8 cellular contexts compared by ENCODE assay signal in the genomic region with DNA sequence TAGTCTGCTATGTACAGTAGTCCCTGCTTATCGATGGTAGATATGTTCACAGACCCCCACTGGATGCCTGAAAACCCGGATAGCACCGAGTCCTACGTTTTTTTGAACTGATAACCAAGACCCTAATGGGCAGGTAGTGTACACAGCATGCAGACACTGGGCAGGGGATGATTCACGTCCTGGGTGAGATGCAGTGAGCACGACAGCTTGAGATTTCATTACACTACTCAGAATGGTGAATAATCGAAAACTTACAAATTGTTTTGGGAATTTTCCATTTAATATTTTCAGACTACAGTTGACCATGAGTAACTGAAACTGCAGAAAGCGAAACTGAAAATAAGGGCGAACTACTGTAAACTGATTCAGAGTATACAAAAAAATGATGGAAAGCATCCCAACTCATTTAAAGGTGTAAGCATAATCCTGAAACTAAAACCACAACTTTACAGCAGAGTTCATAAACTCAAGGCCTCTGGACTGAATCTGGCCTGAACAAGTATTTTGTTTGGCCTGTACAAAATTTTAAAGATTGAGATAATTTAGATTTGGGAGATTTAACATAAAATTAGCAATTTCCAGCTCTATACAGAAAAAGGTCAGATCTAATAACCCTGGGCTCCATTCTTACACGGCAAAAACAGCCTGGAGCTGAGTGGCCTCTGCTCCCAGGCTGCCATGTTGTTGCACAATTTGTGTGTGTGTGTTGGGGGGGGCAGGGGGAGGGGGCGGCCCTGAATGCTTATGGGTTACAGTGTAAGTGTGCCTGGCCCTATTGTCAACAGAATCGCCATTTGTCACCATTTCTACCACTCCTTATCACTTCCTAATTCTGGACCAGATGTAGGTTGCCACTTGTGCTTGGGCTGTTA. TPM values are rescaled to one million over a fixed set of nuclear protein-coding genes. Genes with fewer than 3 reads are reported as not detected.
DNase-seq lines count a peak whose midpoint lies in the region; ATAC-seq lines count a peak whose summit lies in the region.

No MANE protein-coding gene starts in this region.

- H3K27me3 Mint-ChIP-seq in naive thymus-derived CD4-positive, alpha-beta T cell = no peaks in the 10 kb centered on the region

- POLR2A ChIA-PET in naive thymus-derived CD4-positive, alpha-beta T cell (lab: Charles Lee) = no interaction called here

- intact Hi-C loops in naive thymus-derived CD4-positive, alpha-beta T cell (cut with micrococcal nuclease) = loop anchor here (1.0 to 5.0 kb wide), 3 partner anchors 9 to 37 kb away; a partner anchor contains a TSS

- H3K9me3 Mint-ChIP-seq in naive thymus-derived CD4-positive, alpha-beta T cell = peaks cover 0 to 1% (median 0%) of the 10 kb centered on the region in 11 donors

- H3K4me3 Mint-ChIP-seq in naive thymus-derived CD4-positive, alpha-beta T cell = peak overlapping the region; percentile 75 to 88 (median 84)

- no peaks in the 10 kb centered on the region for H3K9me3 ChIP-seq in naive thymus-derived CD4-positive, alpha-beta T cell (ENCODE audit: control insufficient read depth in 2 of 3, low read length in 3 of 3)

- peak overlapping the region; percentile 21 for H3K4me3 ChIP-seq in naive thymus-derived CD4-positive, alpha-beta T cell (ENCODE audit: low read length)

- DNase-seq in activated naive CD4-positive, alpha-beta T cell treated with Interleukin-2 at 50 U/mL for 16 hours = peak; percentile 55
- DNase-seq in activated naive CD4-positive, alpha-beta T cell (lab: John Stamatoyannopoulos, UW) = no peak
- DNase-seq in SW 1271 (lab: John Stamatoyannopoulos, UW) = peak; percentile 25 to 76
- peak; percentile 43 to 55 for DNase-seq in dermis microvascular lymphatic vessel endothelial cell (ENCODE audit: low read depth in 2 of 2)
- peak in 5 of 9 donors; percentile 5 to 37 (median 16) for DNase-seq in naive thymus-derived CD4-positive, alpha-beta T cell
- no peak for DNase-seq in SKM-1 (lab: John Stamatoyannopoulos, UW; ENCODE audit: unreplicated experiment)
- DNase-seq in occipital lobe (lab: John Stamatoyannopoulos, UW) = no peak
- DNase-seq in NCI-H524 (lab: John Stamatoyannopoulos, UW) = no peak

- peak; percentile 60 for ATAC-seq in naive thymus-derived CD4-positive, alpha-beta T cell

- peaks cover 10 to 33% (median 25%) of the 10 kb centered on the region in 7 donors for H3K4me1 Mint-ChIP-seq in naive thymus-derived CD4-positive, alpha-beta T cell

- peaks cover 0 to 7% (median 5%) of the 10 kb centered on the region in 5 donors for H3K36me3 Mint-ChIP-seq in naive thymus-derived CD4-positive, alpha-beta T cell

- no peaks in the 10 kb centered on the region for H3K27me3 ChIP-seq in naive thymus-derived CD4-positive, alpha-beta T cell (ENCODE audit: control insufficient read depth in 2 of 2, insufficient read depth in 2 of 2, low read length in 2 of 2)

- CTCF ChIA-PET in naive thymus-derived CD4-positive, alpha-beta T cell (lab: Charles Lee) = interaction anchor here (0.6 kb wide), 1 partner anchor 105 kb away, joined by 3 read pairs; no protein-coding TSS in a partner anchor

- no peaks in the 10 kb centered on the region for H3K36me3 ChIP-seq in naive thymus-derived CD4-positive, alpha-beta T cell (ENCODE audit: control insufficient read depth in 2 of 3, insufficient read depth in 3 of 3, low read length in 3 of 3)

- peaks cover 5 to 12% of the 10 kb centered on the region in 2 donors for H3K4me1 ChIP-seq in naive thymus-derived CD4-positive, alpha-beta T cell (ENCODE audit: control insufficient read depth in 2 of 2, insufficient read depth in 2 of 2, low read length in 2 of 2)

- H3K27ac ChIP-seq in naive thymus-derived CD4-positive, alpha-beta T cell (ENCODE audit: low read depth, low read length) = peak overlapping the region; percentile 62

- peak overlapping the region; percentile 81 to 96 (median 90) for H3K27ac Mint-ChIP-seq in naive thymus-derived CD4-positive, alpha-beta T cell

RNA-seq across cellular contexts. Expression of a gene that starts 34.9 kb away (rescaled TPM):
- 2.1 and 5.2 TPM in 2 replicates for total RNA-seq in dermis microvascular lymphatic vessel endothelial cell
- 10 to 100 TPM in 4 of 5 experiments, 1 to 10 TPM in 1; 6.8 to 22.5 (median 19.4) TPM for total RNA-seq in naive thymus-derived CD4-positive, alpha-beta T cell
- 10 to 100 TPM in 1 of 2 donors, 1 to 10 TPM in 1; 9.1 to 12.2 TPM for polyA plus RNA-seq in naive thymus-derived CD4-positive, alpha-beta T cell
- 28.5 TPM for total RNA-seq in occipital lobe

Comparison
In these comparisons a context has a peak if more than half of its experiments do, and no peak if none do; other contexts are left out.
1. DNase-seq: peak in activated naive CD4-positive, alpha-beta T cell treated with Interleukin-2 at 50 U/mL for 16 hours (single experiment), SW 1271 (2 of 2), dermis microvascular lymphatic vessel endothelial cell (2 of 2) and naive thymus-derived CD4-positive, alpha-beta T cell (5 of 9); none in activated naive CD4-positive, alpha-beta T cell (0 of 4), SKM-1 (single experiment), occipital lobe (single experiment) and NCI-H524 (0 of 2).